Comparison of ENCODE assay signal across 8 cellular contexts in the genomic region with DNA sequence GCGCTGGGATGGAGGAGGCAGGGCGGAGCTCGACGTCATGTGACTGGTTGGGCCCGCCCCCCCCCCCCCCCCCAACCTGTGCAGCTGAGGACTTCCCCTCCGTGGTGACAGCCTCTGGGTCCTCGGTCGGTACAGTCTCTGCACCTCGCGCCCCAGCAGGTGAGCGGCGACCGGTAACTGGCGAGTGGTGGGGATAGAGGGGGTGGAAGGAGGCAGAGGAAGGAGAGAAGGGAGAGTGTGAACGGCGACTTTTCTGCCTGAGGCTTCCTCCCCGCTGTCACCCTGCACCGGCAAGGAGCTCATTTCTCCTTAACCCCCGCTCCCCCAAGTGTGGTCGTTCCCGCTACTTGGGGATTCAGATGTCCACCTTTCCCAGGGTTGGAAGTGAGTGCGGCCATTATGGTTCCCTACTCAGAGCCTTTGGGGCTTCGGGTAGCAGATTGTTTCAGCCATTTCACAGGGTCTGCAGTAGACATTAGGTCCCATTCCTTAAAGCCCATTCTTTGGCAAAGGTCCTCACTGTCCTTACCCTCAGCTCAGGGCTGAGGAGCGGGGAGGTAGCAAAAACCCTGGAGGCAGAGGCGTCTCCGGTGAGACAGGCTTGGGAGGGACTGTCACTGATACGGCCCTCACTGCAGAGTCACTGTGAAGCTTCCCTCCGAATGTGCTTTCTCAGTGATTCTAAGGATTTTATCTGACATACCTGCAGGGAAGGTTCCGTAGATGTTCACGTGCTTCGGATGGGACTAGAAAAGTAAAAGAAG. TPM values are rescaled to one million over a fixed set of nuclear protein-coding genes. Genes with fewer than 3 reads are reported as not detected.
A peak's percentile ranks its signal among the peaks of the same experiment; 100 is the strongest.
DNase-seq lines count a peak whose midpoint lies in the region; ATAC-seq and TF ChIP-seq lines count a peak whose summit lies in the region.

A gene (plus strand): TSS at position 81 of the 764 bp plus-strand sequence. CDS start 31,719 bp downstream, outside the sequence.

- TF ChIP-seq CTCF in left ventricle myocardium inferior (IDR thresholded peaks at IDR 0.05; ENCODE audit: borderline replicate concordance): no peak

- peak within 1 kb of the TSS; percentile 100 for H3K27ac ChIP-seq in left ventricle myocardium inferior (replicated peaks)
- peak within 1 kb of the TSS; percentile 100 for H3K27ac ChIP-seq in rectal smooth muscle tissue (ENCODE audit: low read depth, low read length)

- H3K4me3 ChIP-seq in left ventricle myocardium inferior (peak within 1 kb of the TSS; percentile 93), rectal smooth muscle tissue (ENCODE audit: low read length) (peak within 1 kb of the TSS; percentile 79)

- no peaks in the 10 kb centered on the region for H3K27me3 Mint-ChIP-seq in activated naive CD8-positive, alpha-beta T cell treated with anti-CD3 and anti-CD28 coated beads, Interleukin-2, amount 10 ng/mL, durations not matched to agents 7 days and 5 days

- intact Hi-C loops in left ventricle myocardium inferior (cut with micrococcal nuclease): no loop called here

- peak within 1 kb of the TSS; percentile 91 for H3K9ac ChIP-seq in rectal smooth muscle tissue (ENCODE audit: low read length)

- peaks cover 39% of the 10 kb centered on the region for H3K4me1 Mint-ChIP-seq in activated naive CD8-positive, alpha-beta T cell treated with anti-CD3 and anti-CD28 coated beads, Interleukin-2, amount 10 ng/mL, durations not matched to agents 7 days and 5 days

- no peaks in the 10 kb centered on the region for H3K9me3 ChIP-seq in left ventricle myocardium inferior (replicated peaks)

- POLR2A ChIA-PET in activated naive CD8-positive, alpha-beta T cell treated with anti-CD3 and anti-CD28 coated beads, Interleukin-2, amount 10 ng/mL, durations not matched to agents 7 days and 5 days (lab: Charles Lee): interaction anchor here (1.0 to 2.7 kb wide), 7 partner anchors 9 to 232 kb away, joined by 3 to 20 read pairs (median 4); a partner anchor contains a TSS

- H3K27me3 ChIP-seq in left ventricle myocardium inferior (ENCODE audit: low read depth) (no peaks in the 10 kb centered on the region), rectal smooth muscle tissue (ENCODE audit: control insufficient read depth, insufficient read depth, low read length) (no peaks in the 10 kb centered on the region)

- peak within 1 kb of the TSS; percentile 99 for H3K27ac Mint-ChIP-seq in activated naive CD8-positive, alpha-beta T cell treated with anti-CD3 and anti-CD28 coated beads, Interleukin-2, amount 10 ng/mL, durations not matched to agents 7 days and 5 days

- H3K4me1 ChIP-seq in left ventricle myocardium inferior: peaks cover 79% of the 10 kb centered on the region
- peaks cover 15% of the 10 kb centered on the region for H3K4me1 ChIP-seq in rectal smooth muscle tissue (ENCODE audit: control insufficient read depth, insufficient read depth, low read length)

- peak; percentile 51 for TF ChIP-seq POLR2A in GM19099 (IDR thresholded peaks at IDR 0.05; ENCODE audit: extremely low read depth, insufficient read length, low read depth)

- H3K4me3 Mint-ChIP-seq in activated naive CD8-positive, alpha-beta T cell treated with anti-CD3 and anti-CD28 coated beads, Interleukin-2, amount 10 ng/mL, durations not matched to agents 7 days and 5 days: peak within 1 kb of the TSS; percentile 96

- no peaks in the 10 kb centered on the region for H3K9me3 Mint-ChIP-seq in activated naive CD8-positive, alpha-beta T cell treated with anti-CD3 and anti-CD28 coated beads, Interleukin-2, amount 10 ng/mL, durations not matched to agents 7 days and 5 days

- peak; percentile 19 for DNase-seq in CD1c-positive myeloid dendritic cell (ENCODE audit: extremely low spot score)
- DNase-seq in activated naive CD8-positive, alpha-beta T cell treated with anti-CD3 and anti-CD28 coated beads, Interleukin-2, amount 10 ng/mL, durations not matched to agents 7 days and 5 days: peak; percentile 73
- peak; percentile 63 for DNase-seq in left ventricle myocardium inferior
- DNase-seq in glomerular visceral epithelial cell (ENCODE audit: extremely low spot score): no peak

- no peaks in the 10 kb centered on the region for H3K36me3 ChIP-seq in left ventricle myocardium inferior
- H3K36me3 ChIP-seq in rectal smooth muscle tissue (ENCODE audit: control insufficient read depth, insufficient read depth, low read length): no peaks in the 10 kb centered on the region

- H3K36me3 Mint-ChIP-seq in activated naive CD8-positive, alpha-beta T cell treated with anti-CD3 and anti-CD28 coated beads, Interleukin-2, amount 10 ng/mL, durations not matched to agents 7 days and 5 days: peaks cover 7% of the 10 kb centered on the region

- peak; percentile 43 for ATAC-seq in HG03432 (IDR thresholded peaks at IDR 0.05; ENCODE audit: unreplicated experiment)
- peak; percentile 63 for ATAC-seq in SK-N-SH treated with all-trans-retinoic acid at 6 μM for 48 hours
- ATAC-seq in activated naive CD8-positive, alpha-beta T cell treated with anti-CD3 and anti-CD28 coated beads, Interleukin-2, amount 10 ng/mL, durations not matched to agents 7 days and 5 days (ENCODE audit: low read depth): peak; percentile 43

TF ChIP-seq in SK-N-SH treated with all-trans-retinoic acid at 6 μM for 48 hours, 23 proteins besides CTCF, POLR2A, EP300 and RAD21 (continues in another document):
- TF ChIP-seq, protein P1, sequence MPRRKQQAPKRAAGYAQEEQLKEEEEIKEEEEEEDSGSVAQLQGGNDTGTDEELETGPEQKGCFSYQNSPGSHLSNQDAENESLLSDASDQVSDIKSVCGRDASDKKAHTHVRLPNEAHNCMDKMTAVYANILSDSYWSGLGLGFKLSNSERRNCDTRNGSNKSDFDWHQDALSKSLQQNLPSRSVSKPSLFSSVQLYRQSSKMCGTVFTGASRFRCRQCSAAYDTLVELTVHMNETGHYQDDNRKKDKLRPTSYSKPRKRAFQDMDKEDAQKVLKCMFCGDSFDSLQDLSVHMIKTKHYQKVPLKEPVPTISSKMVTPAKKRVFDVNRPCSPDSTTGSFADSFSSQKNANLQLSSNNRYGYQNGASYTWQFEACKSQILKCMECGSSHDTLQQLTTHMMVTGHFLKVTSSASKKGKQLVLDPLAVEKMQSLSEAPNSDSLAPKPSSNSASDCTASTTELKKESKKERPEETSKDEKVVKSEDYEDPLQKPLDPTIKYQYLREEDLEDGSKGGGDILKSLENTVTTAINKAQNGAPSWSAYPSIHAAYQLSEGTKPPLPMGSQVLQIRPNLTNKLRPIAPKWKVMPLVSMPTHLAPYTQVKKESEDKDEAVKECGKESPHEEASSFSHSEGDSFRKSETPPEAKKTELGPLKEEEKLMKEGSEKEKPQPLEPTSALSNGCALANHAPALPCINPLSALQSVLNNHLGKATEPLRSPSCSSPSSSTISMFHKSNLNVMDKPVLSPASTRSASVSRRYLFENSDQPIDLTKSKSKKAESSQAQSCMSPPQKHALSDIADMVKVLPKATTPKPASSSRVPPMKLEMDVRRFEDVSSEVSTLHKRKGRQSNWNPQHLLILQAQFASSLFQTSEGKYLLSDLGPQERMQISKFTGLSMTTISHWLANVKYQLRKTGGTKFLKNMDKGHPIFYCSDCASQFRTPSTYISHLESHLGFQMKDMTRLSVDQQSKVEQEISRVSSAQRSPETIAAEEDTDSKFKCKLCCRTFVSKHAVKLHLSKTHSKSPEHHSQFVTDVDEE (CRISPR knock-in tag; IDR thresholded peaks at IDR 0.05): no peak
- TF ChIP-seq ISL1 (CRISPR knock-in tag; IDR thresholded peaks at IDR 0.05) (no peak), RARB (CRISPR knock-in tag; IDR thresholded peaks at IDR 0.05) (no peak), ESRRG (CRISPR knock-in tag; IDR thresholded peaks at IDR 0.05) (no peak), TCF4 (CRISPR knock-in tag; IDR thresholded peaks at IDR 0.05; ENCODE audit: borderline replicate concordance) (no peak), ZNF565 (CRISPR knock-in tag; conservative IDR thresholded peaks at IDR 0.05; ENCODE audit: low read depth) (no peak), OSR1 (CRISPR knock-in tag; IDR thresholded peaks at IDR 0.05) (no peak), GLIS3 (CRISPR knock-in tag; IDR thresholded peaks at IDR 0.05) (no peak), SNAI2 (CRISPR knock-in tag; IDR thresholded peaks at IDR 0.05) (no peak)
- TF ChIP-seq, protein P2, sequence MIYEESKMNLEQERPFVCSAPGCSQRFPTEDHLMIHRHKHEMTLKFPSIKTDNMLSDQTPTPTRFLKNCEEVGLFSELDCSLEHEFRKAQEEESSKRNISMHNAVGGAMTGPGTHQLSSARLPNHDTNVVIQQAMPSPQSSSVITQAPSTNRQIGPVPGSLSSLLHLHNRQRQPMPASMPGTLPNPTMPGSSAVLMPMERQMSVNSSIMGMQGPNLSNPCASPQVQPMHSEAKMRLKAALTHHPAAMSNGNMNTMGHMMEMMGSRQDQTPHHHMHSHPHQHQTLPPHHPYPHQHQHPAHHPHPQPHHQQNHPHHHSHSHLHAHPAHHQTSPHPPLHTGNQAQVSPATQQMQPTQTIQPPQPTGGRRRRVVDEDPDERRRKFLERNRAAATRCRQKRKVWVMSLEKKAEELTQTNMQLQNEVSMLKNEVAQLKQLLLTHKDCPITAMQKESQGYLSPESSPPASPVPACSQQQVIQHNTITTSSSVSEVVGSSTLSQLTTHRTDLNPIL (CRISPR knock-in tag; IDR thresholded peaks at IDR 0.05; ENCODE audit: low read depth): no peak
- TF ChIP-seq, protein P3, sequence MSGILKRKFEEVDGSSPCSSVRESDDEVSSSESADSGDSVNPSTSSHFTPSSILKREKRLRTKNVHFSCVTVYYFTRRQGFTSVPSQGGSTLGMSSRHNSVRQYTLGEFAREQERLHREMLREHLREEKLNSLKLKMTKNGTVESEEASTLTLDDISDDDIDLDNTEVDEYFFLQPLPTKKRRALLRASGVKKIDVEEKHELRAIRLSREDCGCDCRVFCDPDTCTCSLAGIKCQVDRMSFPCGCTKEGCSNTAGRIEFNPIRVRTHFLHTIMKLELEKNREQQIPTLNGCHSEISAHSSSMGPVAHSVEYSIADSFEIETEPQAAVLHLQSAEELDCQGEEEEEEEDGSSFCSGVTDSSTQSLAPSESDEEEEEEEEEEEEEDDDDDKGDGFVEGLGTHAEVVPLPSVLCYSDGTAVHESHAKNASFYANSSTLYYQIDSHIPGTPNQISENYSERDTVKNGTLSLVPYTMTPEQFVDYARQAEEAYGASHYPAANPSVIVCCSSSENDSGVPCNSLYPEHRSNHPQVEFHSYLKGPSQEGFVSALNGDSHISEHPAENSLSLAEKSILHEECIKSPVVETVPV (CRISPR knock-in tag; IDR thresholded peaks at IDR 0.05): no peak

RNA-seq across cellular contexts. Expression of the gene that starts here (rescaled TPM):
- 10 to 100 TPM; 32.9 to 36.5 TPM for total RNA-seq in activated naive CD8-positive, alpha-beta T cell treated with anti-CD3 and anti-CD28 coated beads, Interleukin-2, amount 10 ng/mL, durations not matched to agents 7 days and 5 days
- total RNA-seq in left ventricle myocardium inferior: 21.4 TPM
